Comparison of ENCODE assay signal across 27 cellular contexts in the genomic region with DNA sequence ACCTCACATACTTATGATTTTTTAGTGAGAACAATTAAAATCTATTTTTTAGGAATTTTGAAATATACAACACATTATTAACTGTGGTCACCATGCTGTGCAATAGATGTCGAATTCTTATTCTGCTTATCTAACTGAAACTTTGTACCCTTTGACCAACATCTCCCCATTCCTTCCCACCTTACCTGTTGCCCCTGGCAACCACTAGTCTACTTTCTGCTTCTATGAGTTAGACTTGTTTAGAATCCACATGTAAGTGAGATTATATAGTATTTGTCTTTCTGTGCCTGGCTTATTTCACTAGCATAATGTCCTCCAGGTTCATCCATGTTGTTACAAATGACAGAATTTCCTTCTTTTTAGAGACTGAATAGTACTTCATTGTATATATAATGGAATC.
"Had no signal": no experiment of that assay in that cellular context is flagged by ENCODE, and none has a peak within 500 bp of the region (broad histone marks: within the 10 kb centered on the region; RNA-seq: fewer than 3 reads in every experiment).

No MANE protein-coding gene starts in this region.

- H3K4me3 ChIP-seq: stomach, suprapubic skin, testis, thoracic aorta, thyroid gland, tibial artery, tibial nerve, transverse colon, upper lobe of left lung, upper lobe of right lung, uterus, vagina had no signal

- H3K9me3 ChIP-seq: suprapubic skin, testis, thyroid gland, upper lobe of right lung, vagina had no signal

- H3K27ac ChIP-seq: stomach, suprapubic skin, testis, thoracic aorta, thyroid gland, tibial artery, tibial nerve, transverse colon, upper lobe of left lung, upper lobe of right lung, uterus, vagina had no signal

- H3K27me3 ChIP-seq: stomach, suprapubic skin, testis, thyroid gland, tibial artery, tibial nerve, transverse colon, upper lobe of left lung, upper lobe of right lung, uterus, vagina had no signal

- H3K36me3 ChIP-seq: stomach, suprapubic skin, thoracic aorta, thyroid gland, tibial artery, tibial nerve, transverse colon, upper lobe of left lung, upper lobe of right lung, uterus, vagina had no signal

- FAIRE-seq: urothelium cell line had no signal

- DNase-seq: stimulated activated CD4-positive, alpha-beta T cell treated with anti-CD3 and anti-CD28 coated beads, Interleukin-2, amount 100 ng/mL, for 48 hours; stimulated activated CD4-positive, alpha-beta T cell treated with anti-CD3 and anti-CD28 coated beads, Interleukin-4, amount 100 ng/mL, for 1 hour; stimulated activated CD4-positive, alpha-beta T cell treated with anti-CD3 and anti-CD28 coated beads, Interleukin-4, amount 100 ng/mL, for 24 hours; stimulated activated CD4-positive, alpha-beta T cell treated with anti-CD3 and anti-CD28 coated beads, Interleukin-4, amount 100 ng/mL, for 4 hours; stimulated activated CD8-positive, alpha-beta memory T cell treated with anti-CD3 and anti-CD28 coated beads, Interleukin-4, amount 100 ng/mL, for 48 hours; stimulated activated naive B cell treated with anti-CD40 and anti-IgM and Interleukin-4, amounts not matched to agents 10 μg/mL and 1 μg/mL and 100 μg/mL, for 72 hours; stimulated activated naive CD4-positive, alpha-beta T cell; stimulated activated naive CD4-positive, alpha-beta T cell treated with Interleukin-2 at 50 U/mL for 16 hours; stimulated activated naive CD8-positive, alpha-beta T cell treated with anti-CD3 and anti-CD28 coated beads, Interleukin-15, amount 100 ng/mL, for 72 hours; stimulated activated naive CD8-positive, alpha-beta T cell treated with anti-CD3 and anti-CD28 coated beads, Interleukin-15, Interleukin-2, amounts not matched to agents 100 U/mL and 50 U/mL, for 24 hours; stomach; substantia nigra; testis; thyroid gland; tibial artery; transverse colon; trophoblast cell; upper lobe of left lung; upper lobe of right lung; uterus had no signal

- ATAC-seq: stimulated activated effector memory CD8-positive, alpha-beta T cell treated with anti-CD3 and anti-CD28 coated beads, Interleukin-12 subunit alpha, Interleukin-12 subunit beta, amount 100 ng/mL, for 72 hours; stimulated activated memory B cell treated with anti-CD40 and anti-IgM and Interleukin-4, amounts not matched to agents 10 μg/mL and 1 μg/mL and 100 μg/mL, for 72 hours; stimulated activated naive B cell treated with anti-CD40 and anti-IgM and Interleukin-4, amounts not matched to agents 10 μg/mL and 1 μg/mL and 100 μg/mL, for 72 hours; stimulated activated naive CD8-positive, alpha-beta T cell treated with anti-CD3 and anti-CD28 coated beads, Interleukin-15, amount 100 ng/mL, for 72 hours; stimulated activated naive CD8-positive, alpha-beta T cell treated with anti-CD3 and anti-CD28 coated beads, Interleukin-15, Interleukin-2, amounts not matched to agents 100 U/mL and 50 U/mL, for 24 hours; upper lobe of right lung had no signal

- H3K4me1 ChIP-seq: stomach, suprapubic skin, testis, thyroid gland, tibial artery, tibial nerve, transverse colon, upper lobe of left lung, upper lobe of right lung, uterus, vagina had no signal
